1 cellular context compared by ENCODE assay signal in the genomic region with DNA sequence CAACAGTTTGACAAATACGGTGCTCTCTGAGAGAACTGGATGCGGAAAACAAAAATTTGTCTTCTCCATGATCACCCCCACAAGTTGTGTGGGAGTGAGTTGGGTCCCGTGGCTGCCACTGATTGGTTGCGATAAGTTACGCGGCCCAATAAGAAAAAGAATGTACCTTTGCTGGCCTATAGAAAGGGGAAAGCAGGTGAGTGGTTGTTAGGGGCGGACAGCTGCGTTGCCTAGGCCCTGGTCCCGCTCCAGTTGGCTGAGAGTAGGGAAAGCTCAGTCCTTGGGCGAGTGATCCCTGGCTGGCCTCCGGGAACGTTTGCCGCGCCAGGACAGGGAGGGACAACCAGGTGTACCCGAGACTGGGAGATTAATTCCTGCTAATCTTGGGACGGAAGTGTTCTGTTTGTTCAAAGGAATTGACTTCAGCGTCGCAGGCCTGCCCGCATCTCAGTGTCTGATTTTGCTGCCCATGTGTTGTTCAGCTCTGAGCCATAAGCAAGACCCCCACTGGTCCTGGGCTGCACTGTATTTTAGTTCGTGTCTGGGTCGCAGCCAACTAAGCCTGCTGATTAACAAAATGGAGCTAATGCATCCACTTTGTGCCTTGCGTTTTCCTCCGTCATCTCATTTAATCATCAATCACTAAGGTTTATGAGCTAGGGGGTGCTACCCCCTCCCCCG.
TF ChIP-seq lines count a peak whose summit lies in the region.

No MANE protein-coding gene starts in this region.

TF ChIP-seq in K562, 482 proteins besides CTCF, POLR2A, EP300 and RAD21 (continued from another document and continues in another):
- TF ChIP-seq SMARCC2 (IDR thresholded peaks at IDR 0.05; ENCODE audit: low read depth) (no peak), ZNF311 (CRISPR knock-in tag; IDR thresholded peaks at IDR 0.05) (no peak), STAG1 (CRISPR knock-in tag; IDR thresholded peaks at IDR 0.05; ENCODE audit: borderline replicate concordance) (no peak), ZNF232 (CRISPR knock-in tag; IDR thresholded peaks at IDR 0.05) (no peak), MTA2 (IDR thresholded peaks at IDR 0.05; ENCODE audit: low read depth) (no peak), FOXM1 (IDR thresholded peaks at IDR 0.05; ENCODE audit: low read depth) (peak; percentile 83; the same call in 1 of the 2 replicates), FOXM1 (CRISPR knock-in tag; IDR thresholded peaks at IDR 0.05; ENCODE audit: low read depth) (no peak), CC2D1A (IDR thresholded peaks at IDR 0.05) (no peak), ARNT (IDR thresholded peaks at IDR 0.05) (peak in 1 of 2 experiments; percentile 84; a peak in 1 of 4 replicates), PHF8 (IDR thresholded peaks at IDR 0.05; ENCODE audit: borderline replicate concordance, low read length) (peak; percentile 47; the same call in 1 of the 2 replicates), BHLHE40 (IDR thresholded peaks at IDR 0.05; ENCODE audit: low read length) (peak; percentile 68; the same call in 1 of the 2 replicates), HEY1 (CRISPR knock-in tag; IDR thresholded peaks at IDR 0.05; ENCODE audit: borderline replicate concordance) (no peak), TOE1 (IDR thresholded peaks at IDR 0.05; ENCODE audit: borderline replicate concordance) (no peak; the same call in 1 of the 2 replicates), TOE1 (CRISPR knock-in tag; IDR thresholded peaks at IDR 0.05; ENCODE audit: borderline replicate concordance, low read depth) (no peak), TEAD1 (CRISPR knock-in tag; IDR thresholded peaks at IDR 0.05) (peak in 1 of 2 experiments; percentile 60; a peak in 1 of 4 replicates), HDAC2 (IDR thresholded peaks at IDR 0.05) (no peak), ZKSCAN1 (IDR thresholded peaks at IDR 0.05; ENCODE audit: low read depth, low read length) (no peak), ETS2 (tag; IDR thresholded peaks at IDR 0.05; ENCODE audit: borderline replicate concordance, poor library complexity, severe bottlenecking) (no peak), ARID1B (IDR thresholded peaks at IDR 0.05) (no peak), ASH1L (IDR thresholded peaks at IDR 0.05; ENCODE audit: borderline replicate concordance, low read depth, partially characterized antibody) (peak; percentile 92), RBM25 (IDR thresholded peaks at IDR 0.05; ENCODE audit: low read depth, low read length, severe bottlenecking) (peak; percentile 89), PRPF4 (IDR thresholded peaks at IDR 0.05; ENCODE audit: insufficient read depth, low read depth, low read length, poor library complexity, severe bottlenecking) (no peak), SMAD4 (CRISPR knock-in tag; conservative IDR thresholded peaks at IDR 0.05) (no peak; the same call in 1 of the 2 replicates), KAT7 (CRISPR knock-in tag; IDR thresholded peaks at IDR 0.05; ENCODE audit: borderline replicate concordance) (0 out of 2 replicates have a peak, but pooled peaks have one; percentile 1), GATA2 (CRISPR knock-in tag; IDR thresholded peaks at IDR 0.05) (no peak), EGR1 (conservative IDR thresholded peaks at IDR 0.05) (peak; percentile 84), PHF20 (IDR thresholded peaks at IDR 0.05; ENCODE audit: partially characterized antibody) (no peak), NFIC (IDR thresholded peaks at IDR 0.05) (peak; percentile 35), GATAD2A (IDR thresholded peaks at IDR 0.05) (no peak), ZNF24 (IDR thresholded peaks at IDR 0.05) (peak; percentile 20; the same call in 1 of the 2 replicates), NFYB (IDR thresholded peaks at IDR 0.05; ENCODE audit: extremely low read depth, insufficient read length) (peak; percentile 82), KDM5B (IDR thresholded peaks at IDR 0.05; ENCODE audit: insufficient replicate concordance, low read depth, low read length) (peak; percentile 77), RHOXF2B (CRISPR knock-in tag; conservative IDR thresholded peaks at IDR 0.05) (no peak), NRF1 (conservative IDR thresholded peaks at IDR 0.05 in 1 of 2, IDR thresholded peaks at IDR 0.05 in 1 of 2) (no peak), FOXA3 (CRISPR knock-in tag; conservative IDR thresholded peaks at IDR 0.05 in 1 of 2, IDR thresholded peaks at IDR 0.05 in 1 of 2) (peak in 1 of 2 experiments; percentile 54; a peak in 1 of 4 replicates), POLR3A (IDR thresholded peaks at IDR 0.05; ENCODE audit: borderline replicate concordance, extremely low read depth, insufficient read depth, insufficient read length) (no peak), CHCHD3 (CRISPR knock-in tag; IDR thresholded peaks at IDR 0.05) (no peak)
- TF ChIP-seq, protein P1, sequence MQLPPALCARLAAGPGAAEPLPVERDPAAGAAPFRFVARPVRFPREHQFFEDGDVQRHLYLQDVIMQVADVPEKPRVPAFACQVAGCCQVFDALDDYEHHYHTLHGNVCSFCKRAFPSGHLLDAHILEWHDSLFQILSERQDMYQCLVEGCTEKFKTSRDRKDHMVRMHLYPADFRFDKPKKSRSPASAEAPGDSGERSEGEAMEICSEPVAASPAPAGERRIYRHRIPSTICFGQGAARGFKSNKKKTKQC (CRISPR knock-in tag; IDR thresholded peaks at IDR 0.05), result peak; percentile 63; the same call in 1 of the 2 replicates
- TF ChIP-seq, protein P2, sequence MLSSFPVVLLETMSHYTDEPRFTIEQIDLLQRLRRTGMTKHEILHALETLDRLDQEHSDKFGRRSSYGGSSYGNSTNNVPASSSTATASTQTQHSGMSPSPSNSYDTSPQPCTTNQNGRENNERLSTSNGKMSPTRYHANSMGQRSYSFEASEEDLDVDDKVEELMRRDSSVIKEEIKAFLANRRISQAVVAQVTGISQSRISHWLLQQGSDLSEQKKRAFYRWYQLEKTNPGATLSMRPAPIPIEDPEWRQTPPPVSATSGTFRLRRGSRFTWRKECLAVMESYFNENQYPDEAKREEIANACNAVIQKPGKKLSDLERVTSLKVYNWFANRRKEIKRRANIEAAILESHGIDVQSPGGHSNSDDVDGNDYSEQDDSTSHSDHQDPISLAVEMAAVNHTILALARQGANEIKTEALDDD (IDR thresholded peaks at IDR 0.05), result no peak
- TF ChIP-seq, protein P3, sequence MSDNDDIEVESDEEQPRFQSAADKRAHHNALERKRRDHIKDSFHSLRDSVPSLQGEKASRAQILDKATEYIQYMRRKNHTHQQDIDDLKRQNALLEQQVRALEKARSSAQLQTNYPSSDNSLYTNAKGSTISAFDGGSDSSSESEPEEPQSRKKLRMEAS (CRISPR knock-in tag; IDR thresholded peaks at IDR 0.05), result peak; percentile 58; the same call in 1 of the 2 replicates
- TF ChIP-seq, protein P4, sequence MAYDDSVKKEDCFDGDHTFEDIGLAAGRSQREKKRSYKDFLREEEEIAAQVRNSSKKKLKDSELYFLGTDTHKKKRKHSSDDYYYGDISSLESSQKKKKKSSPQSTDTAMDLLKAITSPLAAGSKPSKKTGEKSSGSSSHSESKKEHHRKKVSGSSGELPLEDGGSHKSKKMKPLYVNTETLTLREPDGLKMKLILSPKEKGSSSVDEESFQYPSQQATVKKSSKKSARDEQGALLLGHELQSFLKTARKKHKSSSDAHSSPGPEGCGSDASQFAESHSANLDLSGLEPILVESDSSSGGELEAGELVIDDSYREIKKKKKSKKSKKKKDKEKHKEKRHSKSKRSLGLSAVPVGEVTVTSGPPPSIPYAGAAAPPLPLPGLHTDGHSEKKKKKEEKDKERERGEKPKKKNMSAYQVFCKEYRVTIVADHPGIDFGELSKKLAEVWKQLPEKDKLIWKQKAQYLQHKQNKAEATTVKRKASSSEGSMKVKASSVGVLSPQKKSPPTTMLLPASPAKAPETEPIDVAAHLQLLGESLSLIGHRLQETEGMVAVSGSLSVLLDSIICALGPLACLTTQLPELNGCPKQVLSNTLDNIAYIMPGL (CRISPR knock-in tag; IDR thresholded peaks at IDR 0.05), result peak; percentile 35; the same call in 1 of the 2 replicates
- TF ChIP-seq, protein P5, sequence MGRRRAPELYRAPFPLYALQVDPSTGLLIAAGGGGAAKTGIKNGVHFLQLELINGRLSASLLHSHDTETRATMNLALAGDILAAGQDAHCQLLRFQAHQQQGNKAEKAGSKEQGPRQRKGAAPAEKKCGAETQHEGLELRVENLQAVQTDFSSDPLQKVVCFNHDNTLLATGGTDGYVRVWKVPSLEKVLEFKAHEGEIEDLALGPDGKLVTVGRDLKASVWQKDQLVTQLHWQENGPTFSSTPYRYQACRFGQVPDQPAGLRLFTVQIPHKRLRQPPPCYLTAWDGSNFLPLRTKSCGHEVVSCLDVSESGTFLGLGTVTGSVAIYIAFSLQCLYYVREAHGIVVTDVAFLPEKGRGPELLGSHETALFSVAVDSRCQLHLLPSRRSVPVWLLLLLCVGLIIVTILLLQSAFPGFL (CRISPR knock-in tag; IDR thresholded peaks at IDR 0.05), result no peak
- TF ChIP-seq, protein P6, sequence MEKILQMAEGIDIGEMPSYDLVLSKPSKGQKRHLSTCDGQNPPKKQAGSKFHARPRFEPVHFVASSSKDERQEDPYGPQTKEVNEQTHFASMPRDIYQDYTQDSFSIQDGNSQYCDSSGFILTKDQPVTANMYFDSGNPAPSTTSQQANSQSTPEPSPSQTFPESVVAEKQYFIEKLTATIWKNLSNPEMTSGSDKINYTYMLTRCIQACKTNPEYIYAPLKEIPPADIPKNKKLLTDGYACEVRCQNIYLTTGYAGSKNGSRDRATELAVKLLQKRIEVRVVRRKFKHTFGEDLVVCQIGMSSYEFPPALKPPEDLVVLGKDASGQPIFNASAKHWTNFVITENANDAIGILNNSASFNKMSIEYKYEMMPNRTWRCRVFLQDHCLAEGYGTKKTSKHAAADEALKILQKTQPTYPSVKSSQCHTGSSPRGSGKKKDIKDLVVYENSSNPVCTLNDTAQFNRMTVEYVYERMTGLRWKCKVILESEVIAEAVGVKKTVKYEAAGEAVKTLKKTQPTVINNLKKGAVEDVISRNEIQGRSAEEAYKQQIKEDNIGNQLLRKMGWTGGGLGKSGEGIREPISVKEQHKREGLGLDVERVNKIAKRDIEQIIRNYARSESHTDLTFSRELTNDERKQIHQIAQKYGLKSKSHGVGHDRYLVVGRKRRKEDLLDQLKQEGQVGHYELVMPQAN (IDR thresholded peaks at IDR 0.05; ENCODE audit: borderline replicate concordance), result peak; percentile 50; the same call in 1 of the 2 replicates
- TF ChIP-seq, protein P7, sequence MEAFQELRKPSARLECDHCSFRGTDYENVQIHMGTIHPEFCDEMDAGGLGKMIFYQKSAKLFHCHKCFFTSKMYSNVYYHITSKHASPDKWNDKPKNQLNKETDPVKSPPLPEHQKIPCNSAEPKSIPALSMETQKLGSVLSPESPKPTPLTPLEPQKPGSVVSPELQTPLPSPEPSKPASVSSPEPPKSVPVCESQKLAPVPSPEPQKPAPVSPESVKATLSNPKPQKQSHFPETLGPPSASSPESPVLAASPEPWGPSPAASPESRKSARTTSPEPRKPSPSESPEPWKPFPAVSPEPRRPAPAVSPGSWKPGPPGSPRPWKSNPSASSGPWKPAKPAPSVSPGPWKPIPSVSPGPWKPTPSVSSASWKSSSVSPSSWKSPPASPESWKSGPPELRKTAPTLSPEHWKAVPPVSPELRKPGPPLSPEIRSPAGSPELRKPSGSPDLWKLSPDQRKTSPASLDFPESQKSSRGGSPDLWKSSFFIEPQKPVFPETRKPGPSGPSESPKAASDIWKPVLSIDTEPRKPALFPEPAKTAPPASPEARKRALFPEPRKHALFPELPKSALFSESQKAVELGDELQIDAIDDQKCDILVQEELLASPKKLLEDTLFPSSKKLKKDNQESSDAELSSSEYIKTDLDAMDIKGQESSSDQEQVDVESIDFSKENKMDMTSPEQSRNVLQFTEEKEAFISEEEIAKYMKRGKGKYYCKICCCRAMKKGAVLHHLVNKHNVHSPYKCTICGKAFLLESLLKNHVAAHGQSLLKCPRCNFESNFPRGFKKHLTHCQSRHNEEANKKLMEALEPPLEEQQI (IDR thresholded peaks at IDR 0.05), result no peak
- TF ChIP-seq, protein P8, sequence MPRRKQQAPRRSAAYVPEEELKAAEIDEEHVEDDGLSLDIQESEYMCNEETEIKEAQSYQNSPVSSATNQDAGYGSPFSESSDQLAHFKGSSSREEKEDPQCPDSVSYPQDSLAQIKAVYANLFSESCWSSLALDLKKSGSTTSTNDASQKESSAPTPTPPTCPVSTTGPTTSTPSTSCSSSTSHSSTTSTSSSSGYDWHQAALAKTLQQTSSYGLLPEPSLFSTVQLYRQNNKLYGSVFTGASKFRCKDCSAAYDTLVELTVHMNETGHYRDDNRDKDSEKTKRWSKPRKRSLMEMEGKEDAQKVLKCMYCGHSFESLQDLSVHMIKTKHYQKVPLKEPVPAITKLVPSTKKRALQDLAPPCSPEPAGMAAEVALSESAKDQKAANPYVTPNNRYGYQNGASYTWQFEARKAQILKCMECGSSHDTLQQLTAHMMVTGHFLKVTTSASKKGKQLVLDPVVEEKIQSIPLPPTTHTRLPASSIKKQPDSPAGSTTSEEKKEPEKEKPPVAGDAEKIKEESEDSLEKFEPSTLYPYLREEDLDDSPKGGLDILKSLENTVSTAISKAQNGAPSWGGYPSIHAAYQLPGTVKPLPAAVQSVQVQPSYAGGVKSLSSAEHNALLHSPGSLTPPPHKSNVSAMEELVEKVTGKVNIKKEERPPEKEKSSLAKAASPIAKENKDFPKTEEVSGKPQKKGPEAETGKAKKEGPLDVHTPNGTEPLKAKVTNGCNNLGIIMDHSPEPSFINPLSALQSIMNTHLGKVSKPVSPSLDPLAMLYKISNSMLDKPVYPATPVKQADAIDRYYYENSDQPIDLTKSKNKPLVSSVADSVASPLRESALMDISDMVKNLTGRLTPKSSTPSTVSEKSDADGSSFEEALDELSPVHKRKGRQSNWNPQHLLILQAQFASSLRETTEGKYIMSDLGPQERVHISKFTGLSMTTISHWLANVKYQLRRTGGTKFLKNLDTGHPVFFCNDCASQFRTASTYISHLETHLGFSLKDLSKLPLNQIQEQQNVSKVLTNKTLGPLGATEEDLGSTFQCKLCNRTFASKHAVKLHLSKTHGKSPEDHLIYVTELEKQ (CRISPR knock-in tag; IDR thresholded peaks at IDR 0.05), result no peak
